ENCODE assay signal across 1 cellular context in the genomic region with DNA sequence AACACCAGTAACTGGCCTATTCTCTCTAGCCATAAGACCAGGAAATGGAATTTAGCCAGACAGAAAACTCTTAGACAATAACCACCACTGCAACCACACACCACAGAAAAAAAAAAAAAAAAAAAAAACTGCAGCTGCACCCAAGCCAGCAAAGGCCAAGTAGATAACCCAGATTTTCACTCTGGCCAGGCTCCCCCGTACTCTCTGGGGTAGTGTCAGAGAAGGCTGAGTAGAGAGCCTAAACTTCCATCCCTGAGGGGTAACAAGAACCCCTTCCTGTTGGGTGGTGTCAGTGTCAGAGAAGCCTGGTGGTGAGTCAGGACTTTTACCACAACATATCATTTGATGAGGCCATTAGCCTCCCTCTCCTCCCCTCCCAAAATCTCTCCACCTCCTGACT.
TF ChIP-seq lines count a peak whose summit lies in the region.

No MANE protein-coding gene starts in this region.

TF ChIP-seq in GM12878, 131 proteins besides CTCF, POLR2A, EP300 and RAD21:
- TF ChIP-seq, protein P1, sequence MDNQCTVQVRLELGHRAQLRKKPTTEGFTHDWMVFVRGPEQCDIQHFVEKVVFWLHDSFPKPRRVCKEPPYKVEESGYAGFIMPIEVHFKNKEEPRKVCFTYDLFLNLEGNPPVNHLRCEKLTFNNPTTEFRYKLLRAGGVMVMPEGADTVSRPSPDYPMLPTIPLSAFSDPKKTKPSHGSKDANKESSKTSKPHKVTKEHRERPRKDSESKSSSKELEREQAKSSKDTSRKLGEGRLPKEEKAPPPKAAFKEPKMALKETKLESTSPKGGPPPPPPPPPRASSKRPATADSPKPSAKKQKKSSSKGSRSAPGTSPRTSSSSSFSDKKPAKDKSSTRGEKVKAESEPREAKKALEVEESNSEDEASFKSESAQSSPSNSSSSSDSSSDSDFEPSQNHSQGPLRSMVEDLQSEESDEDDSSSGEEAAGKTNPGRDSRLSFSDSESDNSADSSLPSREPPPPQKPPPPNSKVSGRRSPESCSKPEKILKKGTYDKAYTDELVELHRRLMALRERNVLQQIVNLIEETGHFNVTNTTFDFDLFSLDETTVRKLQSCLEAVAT (IDR thresholded peaks at IDR 0.05) = 0 out of 2 replicates have a peak, but pooled peaks have one; percentile 57
- TF ChIP-seq RUNX3 (IDR thresholded peaks at IDR 0.05; ENCODE audit: low read length) = peak; percentile 71
- peak; percentile 94 for TF ChIP-seq ZNF384 (IDR thresholded peaks at IDR 0.05; ENCODE audit: borderline replicate concordance, low read depth, low read length)
- TF ChIP-seq TCF12 (IDR thresholded peaks at IDR 0.05; ENCODE audit: low read depth, low read length) = 0 out of 2 replicates have a peak, but pooled peaks have one; percentile 14
- TF ChIP-seq, protein P2, sequence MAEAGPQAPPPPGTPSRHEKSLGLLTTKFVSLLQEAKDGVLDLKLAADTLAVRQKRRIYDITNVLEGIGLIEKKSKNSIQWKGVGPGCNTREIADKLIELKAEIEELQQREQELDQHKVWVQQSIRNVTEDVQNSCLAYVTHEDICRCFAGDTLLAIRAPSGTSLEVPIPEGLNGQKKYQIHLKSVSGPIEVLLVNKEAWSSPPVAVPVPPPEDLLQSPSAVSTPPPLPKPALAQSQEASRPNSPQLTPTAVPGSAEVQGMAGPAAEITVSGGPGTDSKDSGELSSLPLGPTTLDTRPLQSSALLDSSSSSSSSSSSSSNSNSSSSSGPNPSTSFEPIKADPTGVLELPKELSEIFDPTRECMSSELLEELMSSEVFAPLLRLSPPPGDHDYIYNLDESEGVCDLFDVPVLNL (IDR thresholded peaks at IDR 0.05; ENCODE audit: low read depth, low read length) = no peak
